Comparison of ENCODE assay signal across 26 cellular contexts in the genomic region with DNA sequence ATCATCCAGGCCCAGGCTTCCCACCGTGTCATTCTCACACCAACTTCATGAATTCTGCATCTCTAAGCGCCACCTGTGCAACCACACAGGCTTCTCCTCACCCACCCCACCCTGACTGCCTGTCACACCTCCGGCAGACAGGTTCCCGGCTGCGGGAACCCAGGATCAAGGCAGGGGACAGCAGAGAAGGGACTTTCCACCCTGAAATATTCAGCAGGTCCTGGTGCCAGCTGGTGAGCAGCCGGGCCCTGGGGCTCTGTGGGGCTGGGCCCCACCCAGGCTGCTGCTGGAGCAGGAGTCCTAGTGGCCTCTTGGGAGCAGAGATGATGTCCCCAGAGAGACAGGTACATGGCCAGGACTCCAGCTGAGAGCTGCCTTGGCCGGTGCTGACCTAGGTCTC. TPM values are rescaled to one million over a fixed set of nuclear protein-coding genes. Genes with fewer than 3 reads are reported as not detected.
DNase-seq lines count a peak whose midpoint lies in the region; ATAC-seq and TF ChIP-seq lines count a peak whose summit lies in the region.
"Had no signal": no experiment of that assay in that cellular context is flagged by ENCODE, and none has a peak within 500 bp of the region (broad histone marks: within the 10 kb centered on the region; RNA-seq: fewer than 3 reads in every experiment).

No MANE protein-coding gene starts in this region.

- H3K4me1 Mint-ChIP-seq in activated CD4-positive, alpha-beta T cell treated with anti-CD3 and anti-CD28 coated beads for 36 hours, result peaks cover 93% of the 10 kb centered on the region

- no peak overlapping the region for H3K9ac ChIP-seq in trophoblast cell (ENCODE audit: low read length)

- no peaks in the 10 kb centered on the region for H3K4me1 ChIP-seq in body of pancreas
- peaks cover 2 to 3% of the 10 kb centered on the region in 2 experiments for H3K4me1 ChIP-seq in trophoblast cell (ENCODE audit: control insufficient read depth in 1 of 2, insufficient read depth in 2 of 2, low read length in 2 of 2)
- H3K4me1 ChIP-seq: Caco-2, HAP-1 had no signal

- H2AFZ ChIP-seq in trophoblast cell (ENCODE audit: insufficient read depth, low read length, poor library complexity), result no peak overlapping the region

- H3K36me3 ChIP-seq in body of pancreas (replicated peaks in 1 of 2; ENCODE audit: insufficient read depth in 1 of 2, low read depth in 2 of 2) (no peaks in the 10 kb centered on the region), trophoblast cell (ENCODE audit: control insufficient read depth in 1 of 2, insufficient read depth in 2 of 2, low read length in 2 of 2) (peaks cover 15 to 20% of the 10 kb centered on the region in 2 experiments)

- H3K27ac Mint-ChIP-seq in activated CD4-positive, alpha-beta T cell treated with anti-CD3 and anti-CD28 coated beads for 36 hours, result peak overlapping the region; percentile 19

- H2BK120ac ChIP-seq in trophoblast cell (ENCODE audit: insufficient read depth, low read length, poor library complexity), result no peak overlapping the region

- no peak for ATAC-seq in activated CD4-positive, alpha-beta T cell treated with anti-CD3 and anti-CD28 coated beads for 36 hours
- ATAC-seq in HG02642 (IDR thresholded peaks at IDR 0.05; ENCODE audit: poor library complexity, unreplicated experiment) (peak; percentile 28), body of pancreas (peak; percentile 8), HG02938 (IDR thresholded peaks at IDR 0.05; ENCODE audit: unreplicated experiment) (no peak)
- ATAC-seq: SK-N-SH treated with all-trans-retinoic acid at 6 μM for 48 hours had no signal

- CTCF ChIA-PET in activated CD4-positive, alpha-beta T cell treated with anti-CD3 and anti-CD28 coated beads for 36 hours (lab: Charles Lee), result interaction anchor here (1.1 to 19.2 kb wide), 3 partner anchors 18 to 30 kb away, joined by 5 to 216 read pairs (median 9); no protein-coding TSS in a partner anchor

- peaks cover 57% of the 10 kb centered on the region for H3K36me3 Mint-ChIP-seq in activated CD4-positive, alpha-beta T cell treated with anti-CD3 and anti-CD28 coated beads for 36 hours (ENCODE audit: low read depth)

- no peak overlapping the region for H2BK12ac ChIP-seq in trophoblast cell (ENCODE audit: low read length)

- no peaks in the 10 kb centered on the region for H3K9me3 ChIP-seq in body of pancreas
- H3K9me3 ChIP-seq in trophoblast cell (ENCODE audit: insufficient read depth, low read depth, low read length), result no peaks in the 10 kb centered on the region
- H3K9me3 ChIP-seq: Caco-2, HAP-1, right atrium auricular region, stomach, tibial nerve had no signal

- H3K9me3 Mint-ChIP-seq in activated CD4-positive, alpha-beta T cell treated with anti-CD3 and anti-CD28 coated beads for 36 hours (ENCODE audit: low read depth), result no peaks in the 10 kb centered on the region
- H3K9me3 Mint-ChIP-seq: activated T-helper 1 cell treated with anti-CD3 and anti-CD28 coated beads, Interleukin-12 subunit alpha, Interleukin-12 subunit beta, Interleukin-2, Interleukin-4 antibody, amounts not matched to agents 30 ng/mL and 10 ng/mL and 1 ng/mL, durations not matched to agents 14 hours and 24 hours and 36 hours had no signal

- no peaks in the 10 kb centered on the region for H3K79me1 ChIP-seq in trophoblast cell (ENCODE audit: low read length)

- H3K27me3 Mint-ChIP-seq in activated CD4-positive, alpha-beta T cell treated with anti-CD3 and anti-CD28 coated beads for 36 hours, result no peaks in the 10 kb centered on the region

- H3K4ac ChIP-seq in trophoblast cell (ENCODE audit: low read depth, low read length), result no peak overlapping the region

- H3K79me2 ChIP-seq in trophoblast cell (ENCODE audit: control insufficient read depth, insufficient read depth, low read length, poor library complexity), result no peaks in the 10 kb centered on the region

- no peak overlapping the region for H2BK5ac ChIP-seq in trophoblast cell (ENCODE audit: low read depth, low read length, poor library complexity)

- no peak for DNase-seq in activated CD4-positive, alpha-beta T cell treated with anti-CD3 and anti-CD28 coated beads for 36 hours
- no peak for DNase-seq in activated CD4-positive, alpha-beta T cell treated with anti-CD3 and anti-CD28 coated beads for 48 hours
- DNase-seq in body of pancreas, result no peak
- DNase-seq in trophoblast cell, result no peak
- DNase-seq in HUDEP-2 (lab: John Stamatoyannopoulos, UW; ENCODE audit: unreplicated experiment in 76 of 76), result no peak
- DNase-seq in activated effector memory CD4-positive, alpha-beta T cell treated with Interleukin-2 at 50 U/mL for 16 hours, result no peak
- DNase-seq: Caco-2; DND-41; glutamatergic neuron; mammary epithelial cell; NCI-H1092; NCI-H187 treated with DMSO at 0.1 percent for 48 hours; NCI-H2227 treated with DMSO at 0.1 percent for 48 hours; NCI-H82; stimulated activated CD4-positive, alpha-beta T cell treated with anti-CD3 and anti-CD28 coated beads, Interleukin-4, amount 100 ng/mL, for 24 hours; stomach; T-helper 9 cell had no signal

- no peak overlapping the region for H2AK5ac ChIP-seq in trophoblast cell (ENCODE audit: low read length)

- no peak overlapping the region for H4K8ac ChIP-seq in trophoblast cell (ENCODE audit: low read depth, low read length)

- H4K91ac ChIP-seq in trophoblast cell (ENCODE audit: low read depth, low read length), result no peak overlapping the region

- TF ChIP-seq CTCF in body of pancreas (IDR thresholded peaks at IDR 0.05), result no peak

- H3K18ac ChIP-seq in trophoblast cell (ENCODE audit: low read length), result peak overlapping the region; percentile 16

- H3K27ac ChIP-seq in body of pancreas (no peak overlapping the region), trophoblast cell (ENCODE audit: low read depth, low read length) (no peak overlapping the region)
- H3K27ac ChIP-seq: 22Rv1, coronary artery, right atrium auricular region, stomach, tibial nerve had no signal

- H3K4me2 ChIP-seq in trophoblast cell (ENCODE audit: low read length), result no peak overlapping the region

- H3K23ac ChIP-seq in trophoblast cell (ENCODE audit: low read length), result no peak overlapping the region

- no peak overlapping the region for H3K4me3 Mint-ChIP-seq in activated CD4-positive, alpha-beta T cell treated with anti-CD3 and anti-CD28 coated beads for 36 hours
- H3K4me3 Mint-ChIP-seq: activated T-helper 1 cell treated with anti-CD3 and anti-CD28 coated beads, Interleukin-12 subunit alpha, Interleukin-12 subunit beta, Interleukin-2, Interleukin-4 antibody, amounts not matched to agents 30 ng/mL and 10 ng/mL and 1 ng/mL, durations not matched to agents 14 hours and 24 hours and 36 hours had no signal

- WGBS in body of pancreas, 2 donors, result 71% methylated on average over 7 of the region's 7 CpGs; no CpG with 5 or more reads in 1 of the 2 donors
- no CpG with 5 or more reads among the region's 7 CpGs for WGBS in trophoblast cell (ENCODE audit: extremely low coverage, insufficient coverage, insufficient read length)

- no peak overlapping the region for H4K12ac ChIP-seq in trophoblast cell (ENCODE audit: low read depth, low read length)

- no peak overlapping the region for H3K14ac ChIP-seq in trophoblast cell (ENCODE audit: low read length)

- POLR2A ChIA-PET in activated CD4-positive, alpha-beta T cell treated with anti-CD3 and anti-CD28 coated beads for 36 hours (lab: Charles Lee), result no interaction called here

- TF ChIP-seq POLR2A in body of pancreas (IDR thresholded peaks at IDR 0.05), result no peak

- intact Hi-C loops in activated CD4-positive, alpha-beta T cell treated with anti-CD3 and anti-CD28 coated beads for 36 hours (cut with DNase I, micrococcal nuclease), result no loop called here
- intact Hi-C loops in body of pancreas (cut with DNase I), result no loop called here

- H3K4me3 ChIP-seq in body of pancreas, result no peak overlapping the region
- H3K4me3 ChIP-seq in trophoblast cell (ENCODE audit: low read depth, low read length), result no peak overlapping the region
- H3K4me3 ChIP-seq: coronary artery, HAP-1, right atrium auricular region, stomach, tibial nerve had no signal

- H3K27me3 ChIP-seq in body of pancreas (no peaks in the 10 kb centered on the region), trophoblast cell (ENCODE audit: insufficient read depth, low read length) (no peaks in the 10 kb centered on the region)
- H3K27me3 ChIP-seq: right atrium auricular region, stomach, tibial nerve had no signal

RNA-seq across cellular contexts. Expression of a gene that starts 12.7 kb away (rescaled TPM):
- total RNA-seq in activated CD4-positive, alpha-beta T cell treated with anti-CD3 and anti-CD28 coated beads for 36 hours, result 100 to 1,000 TPM; 322 to 332 TPM
- 10 to 100 TPM; 60.3 to 60.4 TPM for total RNA-seq in body of pancreas
- 81.4 and 88.5 TPM in 2 replicates for polyA plus RNA-seq in trophoblast cell (2013)

Comparison
In these comparisons a context has a peak if more than half of its experiments do, and no peak if none do; other contexts are left out.
1. ATAC-seq: peak in HG02642 (single experiment) and body of pancreas (single experiment); none in activated CD4-positive, alpha-beta T cell treated with anti-CD3 and anti-CD28 coated beads for 36 hours (single experiment) and HG02938 (single experiment).
2. RNA of a gene that starts 12.7 kb away (total RNA-seq): 322 to 332 TPM in activated CD4-positive, alpha-beta T cell treated with anti-CD3 and anti-CD28 coated beads for 36 hours; 60.3 to 60.4 TPM in body of pancreas; every median in the first group is over 4 times any median in the second.